18 cellular contexts compared by ENCODE assay signal in genomic region chr17:47180988-47181387, GRCh38. TPM values are rescaled to one million over a fixed set of nuclear protein-coding genes. Genes with fewer than 3 reads are reported as not detected.
DNase-seq lines count a peak whose midpoint lies in the region; ATAC-seq, FAIRE-seq and TF ChIP-seq lines count a peak whose summit lies in the region.
"Not testable (repeated sequence)": the region's sequence is repeated elsewhere in the genome, so short reads cannot be mapped to it uniquely, and the experiment has no call there.
"Had no signal": no experiment of that assay in that cellular context is flagged by ENCODE, and none has a peak within 500 bp of the region (broad histone marks: within the 10 kb centered on the region; RNA-seq: fewer than 3 reads in every experiment).

No MANE protein-coding gene starts in this region.

- not testable (repeated sequence) for H3K27me3 ChIP-seq in Loucy (ENCODE audit: insufficient read depth, low read length, poor library complexity, severe bottlenecking); K562 (ENCODE audit: control insufficient read depth in 2 of 2, insufficient read depth in 2 of 2, low read length in 2 of 2); endothelial cell of umbilical vein (ENCODE audit: control insufficient read depth in 2 of 2, insufficient read depth in 2 of 2, low read length in 2 of 2); thyroid gland

- H2AFZ ChIP-seq in Loucy (ENCODE audit: low read length); K562 (ENCODE audit: low read depth, low read length); endothelial cell of umbilical vein (ENCODE audit: low read depth, low read length): not testable (repeated sequence)

- not testable (repeated sequence) for H3K9me2 ChIP-seq in Loucy (replicated peaks; ENCODE audit: low read depth, low read length)

- H3K79me2 ChIP-seq in Loucy (ENCODE audit: insufficient read depth, low read length), result peaks cover 100% of the 10 kb centered on the region
- H3K79me2 ChIP-seq in K562 (ENCODE audit: control insufficient read depth, insufficient read depth, low read length), result peaks cover 99% of the 10 kb centered on the region
- H3K79me2 ChIP-seq in endothelial cell of umbilical vein (ENCODE audit: control insufficient read depth, insufficient read depth, low read length), result peaks cover 99% of the 10 kb centered on the region

- in situ Hi-C loops in K562 (cut with MboI), result not testable (repeated sequence)

- H3K4me1 ChIP-seq in HEK293 (ENCODE audit: control insufficient read depth, insufficient read depth, low read length) (peaks cover 16% of the 10 kb centered on the region; the same call in 1 of the 2 replicates), Loucy (ENCODE audit: insufficient read depth, low read length, poor library complexity, severe bottlenecking) (peaks cover 75% of the 10 kb centered on the region), K562 (replicated peaks in 1 of 2; ENCODE audit: control insufficient read depth in 2 of 2, insufficient read depth in 2 of 2, low read length in 2 of 2) (peaks cover 10 to 24% of the 10 kb centered on the region in 2 experiments; a peak in 4 of 5 replicates), endothelial cell of umbilical vein (ENCODE audit: control insufficient read depth, extremely low read depth, insufficient read depth, low read length) (peaks cover 39% of the 10 kb centered on the region), thyroid gland (peaks cover 75 to 77% of the 10 kb centered on the region in 2 donors)

- H3K9ac ChIP-seq in Loucy (ENCODE audit: low read depth, low read length, poor library complexity, severe bottlenecking); K562 (ENCODE audit: insufficient read depth in 1 of 2, low read depth in 2 of 2, low read length in 2 of 2); endothelial cell of umbilical vein (replicated peaks; ENCODE audit: extremely low read depth, insufficient read depth, low read length): not testable (repeated sequence)

- H3K9me3 ChIP-seq in HEK293 (ENCODE audit: control insufficient read depth, insufficient read depth, low read depth, low read length); Loucy (ENCODE audit: insufficient read depth, low read depth, low read length); K562 (replicated peaks; ENCODE audit: control insufficient read depth, insufficient read depth, low read depth, low read length); endothelial cell of umbilical vein (replicated peaks; ENCODE audit: control insufficient read depth, insufficient read depth, low read length); thyroid gland: not testable (repeated sequence)

- no CpG with 5 or more reads among the region's 4 CpGs for WGBS in K562 (ENCODE audit: insufficient coverage, low coverage, missing lambda C conversion rate)
- WGBS in thyroid gland, 2 donors, result 100% methylated on average over 4 of the region's 4 CpGs

- POLR2A ChIA-PET in HEK293 (lab: Yijun Ruan, JAX), result interaction anchor here (0.7 to 1.9 kb wide), 2 partner anchors 8 to 28 kb away, joined by 8 to 12 read pairs; partner anchors contain the start of genes CDC27 and MYL4
- POLR2A ChIA-PET in HEK293T (lab: Yijun Ruan, JAX); endothelial cell of umbilical vein (lab: Charles Lee): not testable (repeated sequence)
- POLR2A ChIA-PET in K562 (lab: Yijun Ruan, JAX), result interaction anchor here (0.6 kb wide), 2 partner anchors 42 to 186 kb away, joined by 3 read pairs; no protein-coding TSS in a partner anchor

- not testable (repeated sequence) for ATAC-seq in K562

- H4K20me1 ChIP-seq in Loucy (ENCODE audit: insufficient read depth, low read length, poor library complexity, severe bottlenecking), result peaks cover 96% of the 10 kb centered on the region
- not testable (repeated sequence) for H4K20me1 ChIP-seq in K562 (replicated peaks; ENCODE audit: control insufficient read depth, insufficient read depth, low read length); endothelial cell of umbilical vein (replicated peaks; ENCODE audit: control insufficient read depth, extremely low read depth, insufficient read depth, low read length)

- not testable (repeated sequence) for TF ChIP-seq EP300 in K562 (IDR thresholded peaks at IDR 0.05; ENCODE audit: low read length)

- not testable (repeated sequence) for FAIRE-seq in K562 (lab: Jason Lieb, UNC); endothelial cell of umbilical vein (lab: Jason Lieb, UNC)

- H3K4me3 ChIP-seq in HEK293 (ENCODE audit: low read depth, low read length); K562; endothelial cell of umbilical vein (replicated peaks in 1 of 3; ENCODE audit: insufficient read depth in 1 of 3, low read depth in 1 of 3, low read length in 3 of 3); thyroid gland (replicated peaks in 1 of 3): not testable (repeated sequence)
- peak overlapping the region; percentile 97 for H3K4me3 ChIP-seq in Loucy (ENCODE audit: low read length, poor library complexity, severe bottlenecking)

- DNase-seq in HEK293T (ENCODE audit: extremely low spot score); K562 (ENCODE audit: extremely low read depth in 1 of 4, low spot score in 3 of 4); endothelial cell of umbilical vein (ENCODE audit: low read depth, low spot score); thyroid gland: not testable (repeated sequence)

- peak overlapping the region; percentile 96 for H3K4me2 ChIP-seq in Loucy (ENCODE audit: low read depth, low read length, poor library complexity, severe bottlenecking)
- not testable (repeated sequence) for H3K4me2 ChIP-seq in K562 (ENCODE audit: insufficient read depth, low read length); endothelial cell of umbilical vein (ENCODE audit: insufficient read depth, low read length)

- TF ChIP-seq RAD21 in K562 (CRISPR knock-in tag; conservative IDR thresholded peaks at IDR 0.05 in 1 of 2, IDR thresholded peaks at IDR 0.05 in 1 of 2), result not testable (repeated sequence)

- H3K36me3 ChIP-seq in HEK293 (ENCODE audit: control insufficient read depth in 2 of 2, insufficient read depth in 1 of 2, low read length in 2 of 2) (peaks cover 51 to 57% of the 10 kb centered on the region in 2 experiments), Loucy (ENCODE audit: insufficient read depth, low read length) (peaks cover 41% of the 10 kb centered on the region; the same call in 1 of the 2 replicates), K562 (ENCODE audit: control insufficient read depth, insufficient read depth, low read length) (peaks cover 74% of the 10 kb centered on the region)
- not testable (repeated sequence) for H3K36me3 ChIP-seq in endothelial cell of umbilical vein (ENCODE audit: control insufficient read depth in 2 of 2, extremely low read depth in 1 of 2, insufficient read depth in 2 of 2, low read length in 2 of 2); thyroid gland

- not testable (repeated sequence) for H3K9me1 ChIP-seq in K562 (ENCODE audit: control insufficient read depth, insufficient read depth, low read length); endothelial cell of umbilical vein (replicated peaks; ENCODE audit: control insufficient read depth, extremely low read depth, insufficient read depth, low read length)

- H3F3A ChIP-seq in Loucy (ENCODE audit: low read depth), result not testable (repeated sequence)

- not testable (repeated sequence) for BruUV-seq in K562 (replicated peaks; lab: Mats Ljungman, UMichigan); endothelial cell of umbilical vein (replicated peaks; lab: Mats Ljungman, UMichigan)

- TF ChIP-seq CTCF in HEK293 (tag by site-specific recombination; IDR thresholded peaks at IDR 0.05); Loucy (conservative IDR thresholded peaks at IDR 0.05; ENCODE audit: low read length); K562 (IDR thresholded peaks at IDR 0.05 in 2 of 3, conservative IDR thresholded peaks at IDR 0.05 in 1 of 3; ENCODE audit: insufficient read depth in 2 of 3, low read depth in 1 of 3, low read length in 3 of 3); endothelial cell of umbilical vein (IDR thresholded peaks at IDR 0.05; ENCODE audit: extremely low read depth in 1 of 2, insufficient read depth in 1 of 2, low read depth in 1 of 2, low read length in 2 of 2); thyroid gland (IDR thresholded peaks at IDR 0.05): not testable (repeated sequence)

- not testable (repeated sequence) for H3K27ac ChIP-seq in HEK293 (ENCODE audit: extremely low read depth, low read depth, low read length); K562 (ENCODE audit: extremely low read depth, low read depth, low read length)
- H3K27ac ChIP-seq in endothelial cell of umbilical vein (ENCODE audit: insufficient read depth, low read depth, low read length) (peak overlapping the region; percentile 3), thyroid gland (peak overlapping the region in 2 of 3 donors; percentile 21 to 90)

- dilution Hi-C loops in endothelial cell of umbilical vein (cut with MboI; ENCODE audit: extremely low pct_ligation_motif_present, low sequenced_read_pairs), result not testable (repeated sequence)

- CTCF ChIA-PET in HEK293 (lab: Yijun Ruan, JAX) (interaction anchor here (1.0 to 1.6 kb wide), 2 partner anchors 10 to 134 kb away, joined by 3 to 4 read pairs; no protein-coding TSS in a partner anchor), endothelial cell of umbilical vein (lab: Charles Lee) (interaction anchor here (0.9 to 1.6 kb wide), 4 partner anchors 8 to 125 kb away, joined by 3 to 5 read pairs (median 4); no protein-coding TSS in a partner anchor)
- CTCF ChIA-PET in HEK293T (lab: Yijun Ruan, JAX); K562 (lab: Yijun Ruan, JAX; ENCODE audit: low intra/inter-chr PET ratio): not testable (repeated sequence)

- TF ChIP-seq POLR2A in K562 (conservative IDR thresholded peaks at IDR 0.05); endothelial cell of umbilical vein (IDR thresholded peaks at IDR 0.05; ENCODE audit: low read depth, low read length); thyroid gland (IDR thresholded peaks at IDR 0.05): not testable (repeated sequence)

- intact Hi-C loops in K562 (cut with micrococcal nuclease); endothelial cell of umbilical vein (cut with micrococcal nuclease); thyroid gland (cut with DNase I): not testable (repeated sequence)

RNA-seq across cellular contexts. Expression of gene CDC27, which starts 8.1 kb away (rescaled TPM):
- total RNA-seq in K562 (2011; cell fraction: chromatin; rRNA removed; ENCODE audit: low replicate concordance), result 143 and 304 TPM in 2 replicates
- 50.0 and 59.6 TPM in 2 replicates for total RNA-seq in K562 (2011; cell fraction: nucleolus; rRNA removed)
- 94.1 and 102 TPM in 2 replicates for total RNA-seq in K562 (2011; cell fraction: nucleoplasm; rRNA removed)
- total RNA-seq in K562 (2014; rRNA removed) (79.5 and 81.0 TPM in 2 replicates), K562 (2014; rRNA removed; fragmentation: Illumina TruSeq; extraction: Trizol) (102 and 118 TPM in 2 replicates), K562 (2015; rRNA removed; fragmentation: Illumina TruSeq; extraction: Trizol) (83.0 and 94.1 TPM in 2 replicates), K562 (2021) (117 and 119 TPM in 2 replicates), endothelial cell of umbilical vein (172 and 179 TPM in 2 replicates), thyroid gland (100 to 1,000 TPM; 124 to 195 (median 181) TPM)
- polyA plus RNA-seq in K562 (2011; rRNA removed) (119 and 155 TPM in 2 replicates), K562 (2014; fragmentation: Illumina TruSeq; extraction: Trizol) (94.1 and 104 TPM in 2 replicates), K562 (2014; fragmentation: Nextera tagmentation; extraction: Ambion mirVana) (10 to 100 TPM; 28.6 to 34.5 TPM), K562 (2014; rRNA removed) (41.9 and 48.3 TPM in 2 replicates), endothelial cell of umbilical vein (76.1 and 77.2 TPM in 2 replicates)
- 67.7 and 77.1 TPM in 2 replicates for polyA plus RNA-seq in K562 (2011; cell fraction: cytosol; rRNA removed)
- polyA plus RNA-seq in K562 (2011; cell fraction: nucleus; rRNA removed), result 118 and 164 TPM in 2 replicates
- polyA plus RNA-seq in K562 (2012), result 36.5 and 85.2 TPM in 2 replicates
- 353 and 364 TPM in 2 replicates for polyA minus RNA-seq in K562 (2011; rRNA and poly(A)+ RNA removed)
- 95.5 and 126 TPM in 2 replicates for polyA minus RNA-seq in K562 (2011; cell fraction: cytosol; rRNA and poly(A)+ RNA removed)
- polyA minus RNA-seq in K562 (2011; cell fraction: nucleus; rRNA and poly(A)+ RNA removed), result 34.6 and 86.0 TPM in 2 replicates
- polyA plus RNA-seq in endothelial cell of umbilical vein (2011; cell fraction: cytosol; rRNA removed), result 75.4 and 77.5 TPM in 2 replicates
- 130 and 136 TPM in 2 replicates for polyA plus RNA-seq in endothelial cell of umbilical vein (2011; cell fraction: nucleus; rRNA removed)
- polyA plus RNA-seq in endothelial cell of umbilical vein (2012), result 78.6 and 135 TPM in 2 replicates
- 245 and 261 TPM in 2 replicates for polyA minus RNA-seq in endothelial cell of umbilical vein
- 86.2 TPM for polyA minus RNA-seq in endothelial cell of umbilical vein (2011; cell fraction: cytosol; rRNA and poly(A)+ RNA removed)
- polyA minus RNA-seq in endothelial cell of umbilical vein (2011; cell fraction: nucleus; rRNA and poly(A)+ RNA removed), result 89.4 and 158 TPM in 2 replicates

RNA-seq across cellular contexts. Expression of gene MYL4, which starts 28.2 kb away (rescaled TPM):
- 69.7 and 135 TPM in 2 replicates for total RNA-seq in K562 (2011; cell fraction: chromatin; rRNA removed; ENCODE audit: low replicate concordance)
- total RNA-seq in K562 (2011; cell fraction: nucleolus; rRNA removed), result 127 and 133 TPM in 2 replicates
- total RNA-seq in K562 (2011; cell fraction: nucleoplasm; rRNA removed), result 109 and 110 TPM in 2 replicates
- 170 and 213 TPM in 2 replicates for total RNA-seq in K562 (2014; rRNA removed)
- 83.5 and 117 TPM in 2 replicates for total RNA-seq in K562 (2014; rRNA removed; fragmentation: Illumina TruSeq; extraction: Trizol)
- 149 TPM in 2 replicates for total RNA-seq in K562 (2015; rRNA removed; fragmentation: Illumina TruSeq; extraction: Trizol)
- 177 and 183 TPM in 2 replicates for total RNA-seq in K562 (2021)
- 221 and 324 TPM in 2 replicates for polyA plus RNA-seq in K562 (2011; rRNA removed)
- 287 and 309 TPM in 2 replicates for polyA plus RNA-seq in K562 (2011; cell fraction: cytosol; rRNA removed)
- 346 and 397 TPM in 2 replicates for polyA plus RNA-seq in K562 (2011; cell fraction: nucleus; rRNA removed)
- 170 and 179 TPM in 2 replicates for polyA plus RNA-seq in K562 (2012)
- 252 and 284 TPM in 2 replicates for polyA plus RNA-seq in K562 (2014; fragmentation: Illumina TruSeq; extraction: Trizol)
- polyA plus RNA-seq in K562 (2014; fragmentation: Nextera tagmentation; extraction: Ambion mirVana), result 100 to 1,000 TPM; 287 to 423 TPM
- polyA plus RNA-seq in K562 (2014; rRNA removed), result 319 and 378 TPM in 2 replicates
- polyA minus RNA-seq in K562 (2011; rRNA and poly(A)+ RNA removed), result 90.7 and 106 TPM in 2 replicates
- polyA minus RNA-seq in K562 (2011; cell fraction: cytosol; rRNA and poly(A)+ RNA removed), result 34.9 and 40.8 TPM in 2 replicates
- polyA minus RNA-seq in K562 (2011; cell fraction: nucleus; rRNA and poly(A)+ RNA removed), result 29.5 and 45.3 TPM in 2 replicates
- total RNA-seq in endothelial cell of umbilical vein, result 1.9 and 2.0 TPM in 2 replicates
- polyA plus RNA-seq in endothelial cell of umbilical vein, result 1.5 and 2.1 TPM in 2 replicates
- 1.7 TPM in 2 replicates for polyA plus RNA-seq in endothelial cell of umbilical vein (2011; cell fraction: cytosol; rRNA removed)
- 4.0 and 4.4 TPM in 2 replicates for polyA plus RNA-seq in endothelial cell of umbilical vein (2011; cell fraction: nucleus; rRNA removed)
- 0.67 and 1.0 TPM in 2 replicates for polyA plus RNA-seq in endothelial cell of umbilical vein (2012)
- 6.7 and 7.5 TPM in 2 replicates for polyA minus RNA-seq in endothelial cell of umbilical vein
- not detected for polyA minus RNA-seq in endothelial cell of umbilical vein (2011; cell fraction: cytosol; rRNA and poly(A)+ RNA removed)
- polyA minus RNA-seq in endothelial cell of umbilical vein (2011; cell fraction: nucleus; rRNA and poly(A)+ RNA removed), result 1.3 and 2.5 TPM in 2 replicates
- 10 to 100 TPM in 1 of 4 donors, 1 to 10 TPM in 3; 5.2 to 11.0 (median 6.2) TPM for total RNA-seq in thyroid gland
- total RNA-seq: A172; A673; Caco-2; Calu3; CD4-positive, alpha-beta memory T cell; CD4-positive, alpha-beta T cell; CD4-positive, CD25-positive, alpha-beta regulatory T cell; CD8-positive, alpha-beta memory T cell; CD8-positive, alpha-beta T cell; Daoy had no signal
- polyA plus RNA-seq: A549; CD14-positive monocyte; CD4-positive, alpha-beta memory T cell; CD4-positive, CD25-positive, alpha-beta regulatory T cell; CD8-positive, alpha-beta memory T cell had no signal

Comparison
In these comparisons a context has a peak if more than half of its experiments do, and no peak if none do; other contexts are left out.
1. RNA of gene MYL4, which starts 28.2 kb away (total RNA-seq): 69.7 to 213 TPM in K562; 5.2 to 11.0 TPM in thyroid gland and 1.9 to 2.0 TPM in endothelial cell of umbilical vein; every median in the first group is over 4 times any median in the second.